9 cellular contexts compared by ENCODE assay signal in the genomic region with DNA sequence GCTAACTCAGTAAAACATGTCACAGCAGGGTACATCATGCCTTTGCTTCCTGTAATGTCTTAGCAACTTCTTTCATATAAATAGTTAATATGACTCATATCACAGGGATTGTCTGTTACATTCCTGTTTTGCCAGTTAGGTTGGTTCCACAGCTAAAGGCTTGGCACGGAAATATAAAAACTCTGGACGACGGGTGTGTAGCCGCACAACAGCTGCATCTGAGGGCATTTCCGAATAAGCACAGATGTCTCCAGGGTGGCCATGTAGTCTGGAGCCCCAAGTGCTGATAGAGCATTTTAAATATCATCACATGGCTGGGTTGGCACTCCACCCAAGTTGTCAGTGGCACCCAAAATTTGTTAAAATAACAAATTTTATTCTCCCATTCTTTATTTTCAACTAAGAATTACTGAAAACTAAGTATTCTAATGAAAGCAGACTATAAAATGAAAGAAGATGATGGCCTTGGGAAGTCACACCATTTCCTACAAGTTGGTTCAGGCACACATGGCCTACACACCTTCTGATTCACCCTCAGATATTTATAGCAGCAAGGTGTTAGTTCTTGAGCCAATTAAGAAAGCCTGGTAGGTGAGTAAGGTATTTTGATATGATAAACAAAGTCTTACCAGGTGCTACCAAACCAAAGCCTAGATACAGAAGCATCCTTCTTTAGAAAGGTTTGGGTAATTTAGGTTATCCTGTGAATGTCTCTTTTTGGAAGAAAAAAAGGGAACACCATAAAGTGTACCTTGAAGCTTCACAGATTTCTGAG.
A peak's percentile ranks its signal among the peaks of the same experiment; 100 is the strongest.
DNase-seq lines count a peak whose midpoint lies in the region; ATAC-seq and TF ChIP-seq lines count a peak whose summit lies in the region.
"Had no signal": no experiment of that assay in that cellular context is flagged by ENCODE, and none has a peak within 500 bp of the region (broad histone marks: within the 10 kb centered on the region; RNA-seq: fewer than 3 reads in every experiment).

No MANE protein-coding gene starts in this region.

- ATAC-seq in activated CD4-positive, alpha-beta T cell treated with anti-CD3 and anti-CD28 coated beads for 36 hours = peak; percentile 45
- ATAC-seq in HG03139 (IDR thresholded peaks at IDR 0.05; ENCODE audit: unreplicated experiment) (peak; percentile 18), T-helper 17 cell (no peak)
- ATAC-seq in stimulated activated effector memory CD8-positive, alpha-beta T cell treated with anti-CD3 and anti-CD28 coated beads, Interleukin-12 subunit alpha, Interleukin-12 subunit beta, amount 100 ng/mL, for 72 hours = peak; percentile 55

- POLR2A ChIA-PET in activated CD4-positive, alpha-beta T cell treated with anti-CD3 and anti-CD28 coated beads for 36 hours (lab: Charles Lee) = interaction anchor here (0.5 to 1.3 kb wide), 4 partner anchors 28 to 86 kb away, joined by 3 to 6 read pairs (median 3); a partner anchor contains a TSS

- no peaks in the 10 kb centered on the region for H3K9me3 ChIP-seq in T-helper 17 cell (ENCODE audit: control insufficient read depth, low read length, poor library complexity, severe bottlenecking)

- H3K36me3 Mint-ChIP-seq in activated CD4-positive, alpha-beta T cell treated with anti-CD3 and anti-CD28 coated beads for 36 hours (ENCODE audit: low read depth) = peaks cover 11% of the 10 kb centered on the region
- no peaks in the 10 kb centered on the region for H3K36me3 Mint-ChIP-seq in T-helper 17 cell (ENCODE audit: low read depth)
- H3K36me3 Mint-ChIP-seq in stimulated activated effector memory CD8-positive, alpha-beta T cell treated with anti-CD3 and anti-CD28 coated beads, Interleukin-12 subunit alpha, Interleukin-12 subunit beta, amount 100 ng/mL, for 72 hours = peaks cover 14% of the 10 kb centered on the region

- H3K27me3 Mint-ChIP-seq in activated CD4-positive, alpha-beta T cell treated with anti-CD3 and anti-CD28 coated beads for 36 hours = no peaks in the 10 kb centered on the region
- no peaks in the 10 kb centered on the region for H3K27me3 Mint-ChIP-seq in T-helper 17 cell
- H3K27me3 Mint-ChIP-seq: brain had no signal

- intact Hi-C loops in activated CD4-positive, alpha-beta T cell treated with anti-CD3 and anti-CD28 coated beads for 36 hours (cut with DNase I, micrococcal nuclease) = loop anchor here in 1 of 2 experiments (5.0 kb wide), 1 partner anchor 34 kb away; no protein-coding TSS in a partner anchor

- peak overlapping the region; percentile 95 for H3K27ac Mint-ChIP-seq in activated CD4-positive, alpha-beta T cell treated with anti-CD3 and anti-CD28 coated beads for 36 hours
- H3K27ac Mint-ChIP-seq in T-helper 17 cell = peak overlapping the region; percentile 98
- H3K27ac Mint-ChIP-seq in stimulated activated effector memory CD8-positive, alpha-beta T cell treated with anti-CD3 and anti-CD28 coated beads, Interleukin-12 subunit alpha, Interleukin-12 subunit beta, amount 100 ng/mL, for 72 hours = peak overlapping the region; percentile 92

- peaks cover 96% of the 10 kb centered on the region for H3K4me1 Mint-ChIP-seq in activated CD4-positive, alpha-beta T cell treated with anti-CD3 and anti-CD28 coated beads for 36 hours
- H3K4me1 Mint-ChIP-seq in T-helper 17 cell = peaks cover 48% of the 10 kb centered on the region
- peaks cover 82% of the 10 kb centered on the region for H3K4me1 Mint-ChIP-seq in stimulated activated effector memory CD8-positive, alpha-beta T cell treated with anti-CD3 and anti-CD28 coated beads, Interleukin-12 subunit alpha, Interleukin-12 subunit beta, amount 100 ng/mL, for 72 hours

- no peaks in the 10 kb centered on the region for H3K9me3 Mint-ChIP-seq in activated CD4-positive, alpha-beta T cell treated with anti-CD3 and anti-CD28 coated beads for 36 hours (ENCODE audit: low read depth)
- H3K9me3 Mint-ChIP-seq in stimulated activated effector memory CD8-positive, alpha-beta T cell treated with anti-CD3 and anti-CD28 coated beads, Interleukin-12 subunit alpha, Interleukin-12 subunit beta, amount 100 ng/mL, for 72 hours = peaks cover 2% of the 10 kb centered on the region

- no peak for DNase-seq in activated CD4-positive, alpha-beta T cell treated with anti-CD3 and anti-CD28 coated beads for 36 hours
- no peak for DNase-seq in activated CD4-positive, alpha-beta T cell treated with anti-CD3 and anti-CD28 coated beads, Interleukin-2, amount 50 U/mL, for 1 hour
- DNase-seq in T-helper 17 cell (no peak), foreskin fibroblast (peak; percentile 80 to 85), putamen (ENCODE audit: low spot score) (no peak), NCI-H146 (lab: John Stamatoyannopoulos, UW) (no peak)
- no peak for DNase-seq in stimulated activated effector memory CD8-positive, alpha-beta T cell treated with anti-CD3 and anti-CD28 coated beads, Interleukin-12 subunit alpha, Interleukin-12 subunit beta, amount 100 ng/mL, for 72 hours (ENCODE audit: low spot score in 2 of 2)

- TF ChIP-seq CTCF in foreskin fibroblast (IDR thresholded peaks at IDR 0.05; ENCODE audit: low read depth, low read length) = no peak

- peak overlapping the region; percentile 21 for H3K4me3 Mint-ChIP-seq in activated CD4-positive, alpha-beta T cell treated with anti-CD3 and anti-CD28 coated beads for 36 hours
- H3K4me3 Mint-ChIP-seq in T-helper 17 cell = peak overlapping the region; percentile 51
- peak overlapping the region; percentile 40 for H3K4me3 Mint-ChIP-seq in stimulated activated effector memory CD8-positive, alpha-beta T cell treated with anti-CD3 and anti-CD28 coated beads, Interleukin-12 subunit alpha, Interleukin-12 subunit beta, amount 100 ng/mL, for 72 hours
- H3K4me3 Mint-ChIP-seq: brain had no signal

- H3K4me3 ChIP-seq in foreskin fibroblast (ENCODE audit: low read depth in 1 of 2, low read length in 2 of 2) = no peak overlapping the region

- CTCF ChIA-PET in activated CD4-positive, alpha-beta T cell treated with anti-CD3 and anti-CD28 coated beads for 36 hours (lab: Charles Lee) = interaction anchor here (0.6 to 1.9 kb wide), 14 partner anchors 9 to 165 kb away, joined by 3 to 7 read pairs (median 3); a partner anchor contains a TSS

Comparison
In these comparisons a context has a peak if more than half of its experiments do, and no peak if none do; other contexts are left out.
1. DNase-seq: peak in foreskin fibroblast (2 of 2); none in activated CD4-positive, alpha-beta T cell treated with anti-CD3 and anti-CD28 coated beads for 36 hours (single experiment), activated CD4-positive, alpha-beta T cell treated with anti-CD3 and anti-CD28 coated beads, Interleukin-2, amount 50 U/mL, for 1 hour (single experiment), T-helper 17 cell (0 of 3), stimulated activated effector memory CD8-positive, alpha-beta T cell treated with anti-CD3 and anti-CD28 coated beads, Interleukin-12 subunit alpha, Interleukin-12 subunit beta, amount 100 ng/mL, for 72 hours (0 of 2), putamen (single experiment) and NCI-H146 (single experiment).
2. Peak in every context shown above with its lines, with median percentiles within 50 percentile points of each other: H3K27ac Mint-ChIP-seq and H3K4me3 Mint-ChIP-seq.